14 cellular contexts compared by ENCODE assay signal in genomic region chr5:95908799-95909198, GRCh38.
"Had no signal": no experiment of that assay in that cellular context is flagged by ENCODE, and none has a peak within 500 bp of the region (broad histone marks: within the 10 kb centered on the region; RNA-seq: fewer than 3 reads in every experiment).

No MANE protein-coding gene starts in this region.

- ATAC-seq: activated CD4-positive, CD25-positive, alpha-beta regulatory T cell treated with anti-CD3 and anti-CD28 coated beads, Interleukin-2, amount 50 U/mL, for 24 hours had no signal

- H3K4me3 ChIP-seq: hepatocyte, right atrium auricular region, tibial nerve, vagina had no signal

- H3K27ac ChIP-seq: hepatocyte, parathyroid adenoma, right atrium auricular region, tibial nerve, vagina had no signal

- H3K9me3 Mint-ChIP-seq: activated CD4-positive, alpha-beta memory T cell treated with anti-CD3 and anti-CD28 coated beads for 36 hours; dendritic cell treated with granulocyte-macrophage colony-stimulating factor and Interleukin-4, amounts not matched to agents 40 ng/mL and 50 ng/mL, for 4 days had no signal

- H3K27me3 ChIP-seq: hepatocyte, right atrium auricular region, tibial nerve, vagina had no signal

- H3K4me3 Mint-ChIP-seq: activated CD4-positive, alpha-beta memory T cell treated with anti-CD3 and anti-CD28 coated beads for 36 hours; dendritic cell treated with granulocyte-macrophage colony-stimulating factor and Interleukin-4, amounts not matched to agents 40 ng/mL and 50 ng/mL, for 4 days had no signal

- H3K9me3 ChIP-seq: right atrium auricular region, tibial nerve, vagina had no signal

- H3K9ac ChIP-seq: parathyroid adenoma had no signal

- H3K27ac Mint-ChIP-seq: activated CD4-positive, alpha-beta memory T cell treated with anti-CD3 and anti-CD28 coated beads for 36 hours; dendritic cell treated with granulocyte-macrophage colony-stimulating factor and Interleukin-4, amounts not matched to agents 40 ng/mL and 50 ng/mL, for 4 days had no signal

- DNase-seq: activated CD4-positive, alpha-beta memory T cell treated with anti-CD3 and anti-CD28 coated beads for 36 hours; activated gamma-delta T cell; activated T-cell treated with anti-CD3 and anti-CD28 coated beads, Interleukin-2, amount 50 U/mL, for 48 hours; central memory CD4-positive, alpha-beta T cell; erythroblast; kidney; small intestine had no signal

- H3K27me3 Mint-ChIP-seq: activated CD4-positive, alpha-beta memory T cell treated with anti-CD3 and anti-CD28 coated beads for 36 hours; dendritic cell treated with granulocyte-macrophage colony-stimulating factor and Interleukin-4, amounts not matched to agents 40 ng/mL and 50 ng/mL, for 4 days had no signal

- H3K4me1 ChIP-seq: right atrium auricular region had no signal

- H3K4me2 ChIP-seq: hepatocyte had no signal

- H3K79me2 ChIP-seq: parathyroid adenoma had no signal

- H2AFZ ChIP-seq: hepatocyte, parathyroid adenoma had no signal
